ENCODE assay signal across 13 cellular contexts in the genomic region with DNA sequence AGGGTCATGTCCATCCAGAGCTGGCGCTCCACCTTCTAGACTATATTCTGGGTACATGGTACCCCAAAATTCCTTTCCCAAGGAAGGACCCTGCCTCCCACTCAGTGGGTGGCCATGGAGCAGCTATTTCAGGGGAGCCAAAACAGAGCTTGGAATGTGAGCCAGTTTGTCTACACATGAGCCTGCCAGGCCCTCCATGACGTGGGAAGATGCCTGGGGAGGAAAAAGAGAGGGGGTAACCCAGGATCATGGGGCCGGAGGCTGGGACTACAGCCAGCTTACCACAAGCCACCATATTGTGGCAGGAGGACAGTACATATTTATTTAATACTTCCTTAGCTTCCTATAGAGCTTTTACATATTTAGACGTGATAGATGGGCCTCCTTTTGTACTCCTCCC.
DNase-seq lines count a peak whose midpoint lies in the region; TF ChIP-seq lines count a peak whose summit lies in the region.
"Had no signal": no experiment of that assay in that cellular context is flagged by ENCODE, and none has a peak within 500 bp of the region (broad histone marks: within the 10 kb centered on the region; RNA-seq: fewer than 3 reads in every experiment).

No MANE protein-coding gene starts in this region.

- no peak for TF ChIP-seq EP300 in transverse colon (IDR thresholded peaks at IDR 0.05; ENCODE audit: low read depth)

- H3K9ac ChIP-seq in BLaER1 treated with 17β-estradiol and CSF1 and Interleukin-3, amounts not matched to agents 10 nM and 100 nM, result no peak overlapping the region
- H3K9ac ChIP-seq in muscle layer of colon (ENCODE audit: low read length) (no peak overlapping the region), rectal smooth muscle tissue (ENCODE audit: low read length) (no peak overlapping the region)

- no peaks in the 10 kb centered on the region for H3K36me3 ChIP-seq in BLaER1 treated with 17β-estradiol and CSF1 and Interleukin-3, amounts not matched to agents 10 nM and 100 nM
- H3K36me3 ChIP-seq in muscle layer of colon (ENCODE audit: insufficient read depth, low read length), result no peaks in the 10 kb centered on the region
- H3K36me3 ChIP-seq in rectal smooth muscle tissue (ENCODE audit: control insufficient read depth, insufficient read depth, low read length), result no peaks in the 10 kb centered on the region
- no peaks in the 10 kb centered on the region for H3K36me3 ChIP-seq in transverse colon

- peak overlapping the region in 9 of 11 experiments; percentile 20 to 58 (median 49); a peak in 15 of 22 replicates for H3K4me2 ChIP-seq in BLaER1 treated with 17β-estradiol and CSF1 and Interleukin-3, amounts not matched to agents 10 nM and 100 nM
- H3K4me2 ChIP-seq: GM23338 had no signal

- H3K4me3 ChIP-seq in BLaER1 treated with 17β-estradiol and CSF1 and Interleukin-3, amounts not matched to agents 10 nM and 100 nM, result no peak overlapping the region
- no peak overlapping the region for H3K4me3 ChIP-seq in muscle layer of colon (ENCODE audit: low read depth in 1 of 2, low read length in 2 of 2)
- H3K4me3 ChIP-seq in rectal smooth muscle tissue (ENCODE audit: low read length), result no peak overlapping the region
- H3K4me3 ChIP-seq in transverse colon, result no peak overlapping the region
- H3K4me3 ChIP-seq: GM23338 had no signal

- no peak for TF ChIP-seq POLR2A in transverse colon (IDR thresholded peaks at IDR 0.05)

- 57 to 60% methylated on average over 1 to 4 of the region's 4 CpGs for whole genome bisulfite sequencing in transverse colon (ENCODE audit: low coverage in 1 of 2), 2 donors

- no peak for DNase-seq in transverse colon
- no peak for DNase-seq in NCI-H2107 (lab: John Stamatoyannopoulos, UW)
- no peak for DNase-seq in NAMALWA (ENCODE audit: low spot score)
- no peak for DNase-seq in amygdala (lab: John Stamatoyannopoulos, UW)
- DNase-seq: Caco-2; CD4-positive, alpha-beta T cell; HCEC 1CT had no signal

- peaks cover 0 to 11% (median 0%) of the 10 kb centered on the region in 11 experiments; a peak in 4 of 22 replicates for H3K9me3 ChIP-seq in BLaER1 treated with 17β-estradiol and CSF1 and Interleukin-3, amounts not matched to agents 10 nM and 100 nM (replicated peaks in 1 of 11)
- H3K9me3 ChIP-seq in muscle layer of colon (ENCODE audit: low read length) (no peaks in the 10 kb centered on the region), transverse colon (no peaks in the 10 kb centered on the region)
- H3K9me3 ChIP-seq: Caco-2 had no signal

- H3K27ac ChIP-seq in BLaER1 treated with 17β-estradiol and CSF1 and Interleukin-3, amounts not matched to agents 10 nM and 100 nM, result no peak overlapping the region
- peak overlapping the region; percentile 54 for H3K27ac ChIP-seq in muscle layer of colon (ENCODE audit: low read depth, low read length)
- H3K27ac ChIP-seq in rectal smooth muscle tissue (ENCODE audit: low read depth, low read length), result peak overlapping the region; percentile 82
- peak overlapping the region; percentile 46 to 72 (median 62) for H3K27ac ChIP-seq in transverse colon
- H3K27ac ChIP-seq: C4-2B, HL-60 had no signal

- H3K4me1 ChIP-seq in BLaER1 treated with 17β-estradiol and CSF1 and Interleukin-3, amounts not matched to agents 10 nM and 100 nM, result peaks cover 0 to 29% (median 22%) of the 10 kb centered on the region in 10 experiments; a peak in 15 of 20 replicates
- H3K4me1 ChIP-seq in muscle layer of colon (ENCODE audit: insufficient read depth, low read length) (peaks cover 47% of the 10 kb centered on the region), rectal smooth muscle tissue (ENCODE audit: control insufficient read depth, insufficient read depth, low read length) (peaks cover 22% of the 10 kb centered on the region), transverse colon (peaks cover 0 to 5% (median 2%) of the 10 kb centered on the region in 4 donors)
- H3K4me1 ChIP-seq: Caco-2 had no signal

- in situ Hi-C loops in transverse colon (cut with MboI; ENCODE audit: low pct_ligation_motif_present in 1 of 4, low pct_unique_long_range_greater_than_20kb in 1 of 4, low sequenced_read_pairs in 3 of 4), result no loop called here

- H4K20me1 ChIP-seq in BLaER1 treated with 17β-estradiol and CSF1 and Interleukin-3, amounts not matched to agents 10 nM and 100 nM, result no peaks in the 10 kb centered on the region

- peaks cover 0 to 100% (median 0%) of the 10 kb centered on the region in 11 experiments; a peak in 6 of 22 replicates for H3K27me3 ChIP-seq in BLaER1 treated with 17β-estradiol and CSF1 and Interleukin-3, amounts not matched to agents 10 nM and 100 nM
- no peaks in the 10 kb centered on the region for H3K27me3 ChIP-seq in muscle layer of colon (ENCODE audit: control insufficient read depth in 1 of 2, insufficient read depth in 2 of 2, low read length in 2 of 2)
- H3K27me3 ChIP-seq in rectal smooth muscle tissue (ENCODE audit: control insufficient read depth, insufficient read depth, low read length), result no peaks in the 10 kb centered on the region
- H3K27me3 ChIP-seq in transverse colon, result no peaks in the 10 kb centered on the region

- intact Hi-C loops in transverse colon (cut with DNase I; ENCODE audit: low total_unique reads), result no loop called here

- TF ChIP-seq CTCF in transverse colon (IDR thresholded peaks at IDR 0.05), result no peak

Comparison
In these comparisons a context has a peak if more than half of its experiments do, and no peak if none do; other contexts are left out.
1. H3K27ac ChIP-seq: peak in muscle layer of colon (single experiment), rectal smooth muscle tissue (single experiment) and transverse colon (4 of 4); none in BLaER1 treated with 17β-estradiol and CSF1 and Interleukin-3, amounts not matched to agents 10 nM and 100 nM (0 of 11).